ENCODE assay signal across 11 cellular contexts in the genomic region with DNA sequence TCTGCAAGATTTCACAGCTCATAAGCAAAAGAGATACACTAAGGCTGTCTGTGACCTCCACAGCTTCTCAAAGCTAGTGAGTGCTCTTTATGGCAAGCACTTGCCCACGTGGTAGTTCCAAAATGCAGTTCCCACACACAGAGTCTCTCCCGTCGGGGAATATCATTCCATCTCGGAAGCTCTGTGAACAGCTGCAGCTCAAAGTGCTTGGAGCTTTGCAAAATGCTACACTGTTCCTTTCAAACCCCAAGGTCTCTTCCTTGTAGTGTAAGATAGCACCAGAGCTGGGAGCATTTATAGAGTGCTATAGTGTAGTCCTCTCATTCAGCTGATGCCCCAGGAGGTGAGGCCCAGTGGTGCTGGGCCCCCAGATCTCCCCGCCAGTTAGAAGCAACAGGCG. TPM values are rescaled to one million over a fixed set of nuclear protein-coding genes. Genes with fewer than 3 reads are reported as not detected.
DNase-seq lines count a peak whose midpoint lies in the region; ATAC-seq and TF ChIP-seq lines count a peak whose summit lies in the region.
"Had no signal": no experiment of that assay in that cellular context is flagged by ENCODE, and none has a peak within 500 bp of the region (broad histone marks: within the 10 kb centered on the region; RNA-seq: fewer than 3 reads in every experiment).

No MANE protein-coding gene starts in this region.

- H3K4me1 Mint-ChIP-seq in natural killer cell treated with Interleukin-12 subunit alpha and Interleukin-12 subunit beta and Interleukin-15 and Interleukin-18, amount 100 ng/mL, for 72 hours (ENCODE audit: low read depth in 2 of 2), result peaks cover 32 to 44% of the 10 kb centered on the region in 2 donors
- H3K4me1 Mint-ChIP-seq in natural killer cell, result peaks cover 28 to 44% of the 10 kb centered on the region in 2 donors
- H3K4me1 Mint-ChIP-seq in naive thymus-derived CD8-positive, alpha-beta T cell, result peaks cover 16 to 51% (median 40%) of the 10 kb centered on the region in 4 donors

- POLR2A ChIA-PET in naive thymus-derived CD8-positive, alpha-beta T cell (lab: Charles Lee), result interaction anchor here (0.6 to 1.4 kb wide), 2 partner anchors 61 to 1390 kb away, joined by 3 to 4 read pairs; no protein-coding TSS in a partner anchor

- TF ChIP-seq CTCF in natural killer cell (IDR thresholded peaks at IDR 0.05), result no peak

- H3K36me3 Mint-ChIP-seq in natural killer cell treated with Interleukin-12 subunit alpha and Interleukin-12 subunit beta and Interleukin-15 and Interleukin-18, amount 100 ng/mL, for 72 hours, result peaks cover 12% of the 10 kb centered on the region
- peaks cover 7% of the 10 kb centered on the region for H3K36me3 Mint-ChIP-seq in natural killer cell
- H3K36me3 Mint-ChIP-seq in naive thymus-derived CD8-positive, alpha-beta T cell, result peaks cover 13 to 78% (median 32%) of the 10 kb centered on the region in 3 donors

- H3K4me3 Mint-ChIP-seq in natural killer cell treated with Interleukin-12 subunit alpha and Interleukin-12 subunit beta and Interleukin-15 and Interleukin-18, amount 100 ng/mL, for 72 hours, result no peak overlapping the region
- no peak overlapping the region for H3K4me3 Mint-ChIP-seq in natural killer cell
- H3K4me3 Mint-ChIP-seq in naive thymus-derived CD8-positive, alpha-beta T cell, result no peak overlapping the region

- H3K27me3 Mint-ChIP-seq in natural killer cell treated with Interleukin-12 subunit alpha and Interleukin-12 subunit beta and Interleukin-15 and Interleukin-18, amount 100 ng/mL, for 72 hours, result no peaks in the 10 kb centered on the region
- no peaks in the 10 kb centered on the region for H3K27me3 Mint-ChIP-seq in natural killer cell (ENCODE audit: low read depth in 2 of 2)
- H3K27me3 Mint-ChIP-seq in naive thymus-derived CD8-positive, alpha-beta T cell, result no peaks in the 10 kb centered on the region

- no peak for DNase-seq in natural killer cell treated with Interleukin-12 subunit alpha and Interleukin-12 subunit beta and Interleukin-15 and Interleukin-18, amount 100 ng/mL, for 72 hours (ENCODE audit: low spot score)
- DNase-seq in natural killer cell (no peak), Right ventricle myocardium superior (no peak), GM03348 (ENCODE audit: low spot score) (no peak), NCI-H226 (no peak), GDM1 (lab: John Stamatoyannopoulos, UW) (no peak)
- DNase-seq in naive thymus-derived CD8-positive, alpha-beta T cell, result no peak
- DNase-seq: activated CD4-positive, alpha-beta T cell treated with anti-CD3 and anti-CD28 coated beads, Interleukin-2, amount 50 U/mL, for 4 hours; activated T-cell treated with anti-CD3 and anti-CD28 coated beads, Interleukin-2, amount 50 U/mL, for 48 hours; NCI-H345 had no signal

- peak overlapping the region; percentile 65 to 78 for H3K27ac Mint-ChIP-seq in natural killer cell treated with Interleukin-12 subunit alpha and Interleukin-12 subunit beta and Interleukin-15 and Interleukin-18, amount 100 ng/mL, for 72 hours
- H3K27ac Mint-ChIP-seq in natural killer cell, result peak overlapping the region in 1 of 2 donors; percentile 78
- H3K27ac Mint-ChIP-seq in naive thymus-derived CD8-positive, alpha-beta T cell, result peak overlapping the region in 9 of 10 donors; percentile 20 to 83 (median 68)

- no peak for ATAC-seq in natural killer cell treated with Interleukin-12 subunit alpha and Interleukin-12 subunit beta and Interleukin-15 and Interleukin-18, amount 100 ng/mL, for 72 hours
- ATAC-seq in natural killer cell (no peak), Right ventricle myocardium superior (ENCODE audit: poor library complexity) (peak; percentile 38), GM21825 (IDR thresholded peaks at IDR 0.05; ENCODE audit: unreplicated experiment) (no peak)
- no peak for ATAC-seq in naive thymus-derived CD8-positive, alpha-beta T cell

- H3K9me3 Mint-ChIP-seq in natural killer cell treated with Interleukin-12 subunit alpha and Interleukin-12 subunit beta and Interleukin-15 and Interleukin-18, amount 100 ng/mL, for 72 hours, result no peaks in the 10 kb centered on the region
- H3K9me3 Mint-ChIP-seq in natural killer cell, result no peaks in the 10 kb centered on the region
- H3K9me3 Mint-ChIP-seq in naive thymus-derived CD8-positive, alpha-beta T cell, result no peaks in the 10 kb centered on the region

- intact Hi-C loops in natural killer cell (cut with micrococcal nuclease) (no loop called here), Right ventricle myocardium superior (cut with DNase I) (no loop called here)

RNA-seq across cellular contexts. Expression of a gene that starts 36.1 kb away (rescaled TPM):
- total RNA-seq in natural killer cell treated with Interleukin-12 subunit alpha and Interleukin-12 subunit beta and Interleukin-15 and Interleukin-18, amount 100 ng/mL, for 72 hours, result 100 to 1,000 TPM; 179 to 304 TPM
- total RNA-seq in natural killer cell (100 to 1,000 TPM; 121 to 182 (median 146) TPM), Right ventricle myocardium superior (67.4 TPM)
- total RNA-seq in naive thymus-derived CD8-positive, alpha-beta T cell, result 100 to 1,000 TPM; 223 to 250 TPM
- polyA plus RNA-seq in naive thymus-derived CD8-positive, alpha-beta T cell, result 100 to 1,000 TPM; 139 to 237 (median 167) TPM
